In the genomic region with DNA sequence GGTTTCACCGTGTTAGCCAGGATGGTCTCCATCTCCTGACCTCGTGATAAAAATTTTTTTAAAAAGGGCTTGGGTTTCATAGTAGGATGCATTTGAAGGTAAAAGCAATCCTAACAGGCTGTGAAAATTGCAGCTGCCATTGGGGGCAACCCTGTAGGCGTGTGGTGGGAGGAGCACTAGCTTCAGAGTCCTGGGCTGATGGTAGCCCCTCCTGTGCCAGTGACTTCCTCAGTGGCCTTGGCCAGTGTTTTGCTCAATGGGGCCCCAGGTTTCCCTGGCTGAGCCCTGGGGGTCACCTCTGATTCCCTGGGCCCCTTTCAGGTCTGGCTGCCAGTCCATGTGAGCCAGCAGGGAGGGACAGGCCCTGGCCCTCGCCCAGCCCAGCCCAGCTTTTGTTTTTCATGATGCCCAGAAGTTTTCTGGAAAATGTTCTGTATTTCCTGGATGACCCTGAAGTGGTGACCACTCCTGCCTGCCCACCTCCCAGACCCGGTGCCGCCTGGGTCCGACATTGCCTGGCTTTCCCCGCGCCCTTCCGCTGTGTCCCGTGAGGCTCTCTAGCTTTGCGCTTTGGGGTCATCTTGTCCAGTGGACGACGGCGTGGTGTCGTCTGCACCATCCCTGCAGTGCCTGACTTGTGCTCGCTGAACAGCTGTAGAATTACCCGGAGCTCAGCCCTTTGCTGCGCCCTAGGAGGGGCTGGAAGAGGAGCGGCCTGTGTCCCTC, we compare ENCODE assay signal across 24 cellular contexts.
"Had no signal": no experiment of that assay in that cellular context is flagged by ENCODE, and none has a peak within 500 bp of the region (broad histone marks: within the 10 kb centered on the region; RNA-seq: fewer than 3 reads in every experiment).

No MANE protein-coding gene starts in this region.

- H3K4me3 ChIP-seq: colonic mucosa, heart right ventricle, left lung, lower lobe of right lung, neural progenitor cell, upper lobe of left lung, vagina had no signal

- H3K9me3 Mint-ChIP-seq: activated naive CD4-positive, alpha-beta T cell treated with anti-CD3 and anti-CD28 coated beads, Interleukin-2, amount 50 U/mL, for 24 hours; activated naive CD8-positive, alpha-beta T cell treated with anti-CD3 and anti-CD28 coated beads, Interleukin-2, amount 50 U/mL, for 24 hours had no signal

- H2AFZ ChIP-seq: neural progenitor cell had no signal

- H3K4me3 Mint-ChIP-seq: activated CD8-positive, alpha-beta memory T cell treated with anti-CD3 and anti-CD28 coated beads, Interleukin-2, amount 10 ng/mL, durations not matched to agents 7 days and 5 days; activated CD8-positive, alpha-beta T cell treated with anti-CD3 and anti-CD28 coated beads for 36 hours; activated naive CD4-positive, alpha-beta T cell treated with anti-CD3 and anti-CD28 coated beads, Interleukin-2, amount 50 U/mL, for 24 hours; activated naive CD8-positive, alpha-beta T cell treated with anti-CD3 and anti-CD28 coated beads, Interleukin-2, amount 50 U/mL, for 24 hours; naive thymus-derived CD8-positive, alpha-beta T cell; neural progenitor cell had no signal

- H3K9ac ChIP-seq: neural progenitor cell had no signal

- H3K27me3 Mint-ChIP-seq: activated CD8-positive, alpha-beta memory T cell treated with anti-CD3 and anti-CD28 coated beads, Interleukin-2, amount 10 ng/mL, durations not matched to agents 7 days and 5 days; activated CD8-positive, alpha-beta T cell treated with anti-CD3 and anti-CD28 coated beads for 36 hours; activated naive CD4-positive, alpha-beta T cell treated with anti-CD3 and anti-CD28 coated beads, Interleukin-2, amount 50 U/mL, for 24 hours; activated naive CD8-positive, alpha-beta T cell treated with anti-CD3 and anti-CD28 coated beads, Interleukin-2, amount 50 U/mL, for 24 hours; naive thymus-derived CD8-positive, alpha-beta T cell had no signal

- H3K27ac ChIP-seq: colonic mucosa, heart right ventricle, left lung, lower lobe of right lung, neural progenitor cell, upper lobe of left lung, vagina, WERI-Rb-1 had no signal

- H3K4me1 ChIP-seq: colonic mucosa, lower lobe of right lung, neural progenitor cell had no signal

- H3K9me3 ChIP-seq: colonic mucosa, left lung, upper lobe of left lung, vagina had no signal

- DNase-seq: activated CD4-positive, alpha-beta T cell treated with anti-CD3 and anti-CD28 coated beads, Interleukin-2, amount 50 U/mL, for 1 hour; activated CD4-positive, CD25-positive, alpha-beta regulatory T cell treated with anti-CD3 and anti-CD28 coated beads, Interleukin-2, amount 50 U/mL, for 72 hours; activated CD8-positive, alpha-beta memory T cell treated with anti-CD3 and anti-CD28 coated beads, Interleukin-2, amount 10 ng/mL, durations not matched to agents 7 days and 5 days; activated CD8-positive, alpha-beta T cell treated with anti-CD3 and anti-CD28 coated beads for 36 hours; activated naive CD8-positive, alpha-beta T cell treated with anti-CD3 and anti-CD28 coated beads, Interleukin-2, amount 50 U/mL, for 24 hours; activated T-cell treated with anti-CD3 and anti-CD28 coated beads, Interleukin-2, amount 50 U/mL, for 48 hours; colonic mucosa; effector memory CD4-positive, alpha-beta T cell; heart right ventricle; left lung; lower lobe of right lung; mesenchymal stem cell; naive thymus-derived CD8-positive, alpha-beta T cell; posterior cingulate gyrus; right cardiac atrium; stimulated activated CD4-positive, alpha-beta T cell treated with anti-CD3 and anti-CD28 coated beads, Interleukin-4, amount 100 ng/mL, for 1 hour; stimulated activated naive CD8-positive, alpha-beta T cell treated with anti-CD3 and anti-CD28 coated beads, Interleukin-15, Interleukin-2, amounts not matched to agents 100 U/mL and 50 U/mL, for 24 hours; T1000; upper lobe of left lung; WERI-Rb-1 had no signal

- H3K27me3 ChIP-seq: colonic mucosa, heart right ventricle, left lung, neural progenitor cell, upper lobe of left lung, vagina had no signal

- H3K4me2 ChIP-seq: neural progenitor cell had no signal

- H3K36me3 ChIP-seq: colonic mucosa, neural progenitor cell had no signal

- H3K27ac Mint-ChIP-seq: activated CD8-positive, alpha-beta memory T cell treated with anti-CD3 and anti-CD28 coated beads, Interleukin-2, amount 10 ng/mL, durations not matched to agents 7 days and 5 days; activated CD8-positive, alpha-beta T cell treated with anti-CD3 and anti-CD28 coated beads for 36 hours; activated naive CD4-positive, alpha-beta T cell treated with anti-CD3 and anti-CD28 coated beads, Interleukin-2, amount 50 U/mL, for 24 hours; activated naive CD8-positive, alpha-beta T cell treated with anti-CD3 and anti-CD28 coated beads, Interleukin-2, amount 50 U/mL, for 24 hours; activated T-helper 2 cell treated with anti-CD3 and anti-CD28 coated beads, Interferon-gamma antibody, Interleukin-2, Interleukin-4, amounts not matched to agents 10 μg/mL and 5 μg/mL and 100 μg/mL, durations not matched to agents 14 hours and 24 hours and 36 hours; neural progenitor cell had no signal

- ATAC-seq: activated CD8-positive, alpha-beta memory T cell treated with anti-CD3 and anti-CD28 coated beads, Interleukin-2, amount 10 ng/mL, durations not matched to agents 7 days and 5 days; activated CD8-positive, alpha-beta T cell treated with anti-CD3 and anti-CD28 coated beads for 36 hours; activated naive CD8-positive, alpha-beta T cell treated with anti-CD3 and anti-CD28 coated beads, Interleukin-2, amount 50 U/mL, for 24 hours; left lung; naive thymus-derived CD8-positive, alpha-beta T cell; stimulated activated naive CD8-positive, alpha-beta T cell treated with anti-CD3 and anti-CD28 coated beads, Interleukin-15, Interleukin-2, amounts not matched to agents 100 U/mL and 50 U/mL, for 24 hours had no signal
